Comparison of ENCODE assay signal across 21 cellular contexts in genomic region chr2:175175320-175175719, GRCh38. TPM values are rescaled to one million over a fixed set of nuclear protein-coding genes. Genes with fewer than 3 reads are reported as not detected.
A peak's percentile ranks its signal among the peaks of the same experiment; 100 is the strongest.
DNase-seq lines count a peak whose midpoint lies in the region; FAIRE-seq and TF ChIP-seq lines count a peak whose summit lies in the region.
"Had no signal": no experiment of that assay in that cellular context is flagged by ENCODE, and none has a peak within 500 bp of the region (broad histone marks: within the 10 kb centered on the region; RNA-seq: fewer than 3 reads in every experiment).

No MANE protein-coding gene starts in this region.

- CTCF ChIA-PET in activated naive CD4-positive, alpha-beta T cell treated with anti-CD3 and anti-CD28 coated beads, Interleukin-2, amount 10 ng/mL, durations not matched to agents 7 days and 5 days (lab: Charles Lee): no interaction called here

- H3K9me3 ChIP-seq in SJSA1 (replicated peaks) (no peaks in the 10 kb centered on the region), SJCRH30 (replicated peaks) (no peaks in the 10 kb centered on the region)
- H3K9me3 ChIP-seq: A549, HAP-1 had no signal

- H3K4me1 ChIP-seq in SJSA1 (replicated peaks): peaks cover 13% of the 10 kb centered on the region
- H3K4me1 ChIP-seq in SJCRH30: 0 out of 2 replicates have a peak, but pooled peaks cover 3% of the 10 kb centered on the region

- no peak for FAIRE-seq in GM12891 (lab: Jason Lieb, UNC)
- FAIRE-seq: A549, GM12878 had no signal

- peak; percentile 61; the same call in 1 of the 2 replicates for TF ChIP-seq POLR2A in GM12891 (IDR thresholded peaks at IDR 0.05; ENCODE audit: low read depth, low read length)

- H3K4me3 ChIP-seq in SJSA1 (no peak overlapping the region), SJCRH30 (no peak overlapping the region)
- H3K4me3 ChIP-seq: A549, GM12878, GM23338, HAP-1 had no signal

- peaks cover 44% of the 10 kb centered on the region for H3K36me3 Mint-ChIP-seq in activated naive CD4-positive, alpha-beta T cell treated with anti-CD3 and anti-CD28 coated beads, Interleukin-2, amount 10 ng/mL, durations not matched to agents 7 days and 5 days
- peaks cover 9% of the 10 kb centered on the region for H3K36me3 Mint-ChIP-seq in chondrocyte (ENCODE audit: low read depth)

- DNase-seq in activated naive CD4-positive, alpha-beta T cell treated with anti-CD3 and anti-CD28 coated beads, Interleukin-2, amount 10 ng/mL, durations not matched to agents 7 days and 5 days: no peak
- no peak for DNase-seq in activated naive CD4-positive, alpha-beta T cell treated with Interleukin-2 at 50 U/mL for 16 hours
- DNase-seq in GM12891 (ENCODE audit: insufficient read length, low spot score): no peak
- no peak for DNase-seq in SJSA1 (ENCODE audit: low read depth in 1 of 2, low spot score in 2 of 2)
- no peak for DNase-seq in chondrocyte (ENCODE audit: low spot score)
- DNase-seq in NCI-H446 (lab: John Stamatoyannopoulos, UW): no peak
- DNase-seq in RKO (ENCODE audit: low spot score): no peak
- DNase-seq in SJCRH30: no peak
- DNase-seq: DND-41, NCI-H1105 treated with DMSO at 0.1 percent for 48 hours, NCI-H2029 treated with DMSO at 0.1 percent for 48 hours, NCI-H226, NCI-H524, NCI-H82, RPMI8226, SHP77 treated with DMSO at 0.1 percent for 48 hours had no signal

- H3K27ac ChIP-seq in SJSA1 (peak overlapping the region; percentile 5; the same call in 1 of the 2 replicates), SJCRH30 (no peak overlapping the region)
- H3K27ac ChIP-seq: A549 had no signal

- H3K36me3 ChIP-seq in SJSA1 (peaks cover 53% of the 10 kb centered on the region), SJCRH30 (peaks cover 40% of the 10 kb centered on the region)

- peak; percentile 10 for TF ChIP-seq CTCF in chondrocyte (IDR thresholded peaks at IDR 0.05)

- H3K4me3 Mint-ChIP-seq in activated naive CD4-positive, alpha-beta T cell treated with anti-CD3 and anti-CD28 coated beads, Interleukin-2, amount 10 ng/mL, durations not matched to agents 7 days and 5 days: no peak overlapping the region
- no peak overlapping the region for H3K4me3 Mint-ChIP-seq in chondrocyte (ENCODE audit: unreplicated experiment)
- H3K4me3 Mint-ChIP-seq: B cell, GM23338 had no signal

- peaks cover 31% of the 10 kb centered on the region for H3K4me1 Mint-ChIP-seq in activated naive CD4-positive, alpha-beta T cell treated with anti-CD3 and anti-CD28 coated beads, Interleukin-2, amount 10 ng/mL, durations not matched to agents 7 days and 5 days
- H3K4me1 Mint-ChIP-seq in chondrocyte (ENCODE audit: low read depth): peaks cover 3% of the 10 kb centered on the region

- no peaks in the 10 kb centered on the region for H3K27me3 ChIP-seq in SJSA1 (replicated peaks)
- no peaks in the 10 kb centered on the region for H3K27me3 ChIP-seq in SJCRH30

- no peaks in the 10 kb centered on the region for H3K9me3 Mint-ChIP-seq in activated naive CD4-positive, alpha-beta T cell treated with anti-CD3 and anti-CD28 coated beads, Interleukin-2, amount 10 ng/mL, durations not matched to agents 7 days and 5 days
- H3K9me3 Mint-ChIP-seq in chondrocyte (ENCODE audit: low read depth): no peaks in the 10 kb centered on the region
- H3K9me3 Mint-ChIP-seq: GM23338 had no signal

- H3K27ac Mint-ChIP-seq in activated naive CD4-positive, alpha-beta T cell treated with anti-CD3 and anti-CD28 coated beads, Interleukin-2, amount 10 ng/mL, durations not matched to agents 7 days and 5 days: peak overlapping the region; percentile 1
- H3K27ac Mint-ChIP-seq in chondrocyte (ENCODE audit: unreplicated experiment): no peak overlapping the region
- H3K27ac Mint-ChIP-seq: B cell, GM23338 had no signal

- no peaks in the 10 kb centered on the region for H3K27me3 Mint-ChIP-seq in activated naive CD4-positive, alpha-beta T cell treated with anti-CD3 and anti-CD28 coated beads, Interleukin-2, amount 10 ng/mL, durations not matched to agents 7 days and 5 days
- no peaks in the 10 kb centered on the region for H3K27me3 Mint-ChIP-seq in chondrocyte (ENCODE audit: low read depth)
- H3K27me3 Mint-ChIP-seq: B cell had no signal

TF ChIP-seq in GM12891, 5 proteins besides CTCF, POLR2A, EP300 and RAD21:
- TF ChIP-seq TAF1 (IDR thresholded peaks at IDR 0.05; ENCODE audit: low read depth, low read length) (no peak), PAX5 (IDR thresholded peaks at IDR 0.05; ENCODE audit: insufficient read depth, low read length, severe bottlenecking) (no peak), SPI1 (IDR thresholded peaks at IDR 0.05; ENCODE audit: low read depth, low read length) (no peak), POU2F2 (IDR thresholded peaks at IDR 0.05; ENCODE audit: low read depth, low read length) (no peak), POLR2AphosphoS5 (IDR thresholded peaks at IDR 0.05; ENCODE audit: low read depth, low read length) (no peak)

RNA-seq across cellular contexts. Expression of gene ATP5MC3, which starts 6.2 kb away (rescaled TPM):
- 461 TPM for polyA plus RNA-seq in GM12891 (2012; ENCODE audit: low read depth, missing spikeins)
- 374 and 424 TPM in 2 replicates for total RNA-seq in SJSA1 (2014; rRNA removed; shearing (Covaris generic))
- 143 to 205 TPM (median 148 TPM) in 3 replicates for total RNA-seq in chondrocyte
- total RNA-seq in SJCRH30 (2014; rRNA removed; shearing (Covaris generic)): 330 and 335 TPM in 2 replicates

RNA-seq across cellular contexts. Expression of gene ATF2, which starts 7.3 kb away (rescaled TPM):
- 13.4 TPM for polyA plus RNA-seq in GM12891 (2012; ENCODE audit: low read depth, missing spikeins)
- total RNA-seq in SJSA1 (2014; rRNA removed; shearing (Covaris generic)): 28.1 and 34.9 TPM in 2 replicates
- 55.5 to 61.0 TPM (median 59.8 TPM) in 3 replicates for total RNA-seq in chondrocyte
- total RNA-seq in SJCRH30 (2014; rRNA removed; shearing (Covaris generic)): 35.2 and 48.5 TPM in 2 replicates
